30 cellular contexts compared by ENCODE assay signal in genomic region chr6:72500669-72501068, GRCh38.
"Had no signal": no experiment of that assay in that cellular context is flagged by ENCODE, and none has a peak within 500 bp of the region (broad histone marks: within the 10 kb centered on the region; RNA-seq: fewer than 3 reads in every experiment).

No MANE protein-coding gene starts in this region.

- H3K9me3 Mint-ChIP-seq: naive thymus-derived CD4-positive, alpha-beta T cell; natural killer cell; stimulated activated naive CD8-positive, alpha-beta T cell treated with anti-CD3 and anti-CD28 coated beads, Interleukin-15, amount 100 ng/mL, for 72 hours; type B pancreatic cell had no signal

- DNase-seq: naive thymus-derived CD4-positive, alpha-beta T cell; natural killer cell; occipital lobe; ovary; posterior cingulate gyrus; psoas muscle; right cardiac atrium; right lobe of liver; sigmoid colon; small intestine; stimulated activated CD4-positive, alpha-beta T cell treated with anti-CD3 and anti-CD28 coated beads, Interleukin-15, amount 100 ng/mL, for 24 hours; stimulated activated CD4-positive, alpha-beta T cell treated with anti-CD3 and anti-CD28 coated beads, Interleukin-2, amount 100 ng/mL, for 24 hours; stimulated activated CD4-positive, alpha-beta T cell treated with anti-CD3 and anti-CD28 coated beads, Interleukin-2, amount 100 ng/mL, for 48 hours; stimulated activated CD4-positive, alpha-beta T cell treated with anti-CD3 and anti-CD28 coated beads, Interleukin-4, amount 100 ng/mL, for 24 hours; stimulated activated naive CD4-positive, alpha-beta T cell; stimulated activated naive CD8-positive, alpha-beta T cell treated with anti-CD3 and anti-CD28 coated beads, Interleukin-15, amount 100 ng/mL, for 72 hours; stimulated activated naive CD8-positive, alpha-beta T cell treated with anti-CD3 and anti-CD28 coated beads, Interleukin-15, Interleukin-2, amounts not matched to agents 100 U/mL and 50 U/mL, for 24 hours; substantia nigra; testis; tibial artery; transverse colon; upper lobe of right lung; uterus had no signal

- H3K27me3 ChIP-seq: neural progenitor cell, ovary, right lobe of liver, sigmoid colon, suprapubic skin, testis, tibial artery, transverse colon, upper lobe of right lung, uterus had no signal

- H3K9me3 ChIP-seq: ovary, psoas muscle, right lobe of liver, sigmoid colon, suprapubic skin, testis, tibial artery, transverse colon, upper lobe of right lung, uterus had no signal

- H3K36me3 Mint-ChIP-seq: natural killer cell; neural progenitor cell; stimulated activated effector memory CD8-positive, alpha-beta T cell treated with anti-CD3 and anti-CD28 coated beads, Interleukin-12 subunit alpha, Interleukin-12 subunit beta, amount 100 ng/mL, for 72 hours; type B pancreatic cell had no signal

- H3K27ac Mint-ChIP-seq: natural killer cell; nephron; neural progenitor cell; progenitor cell of endocrine pancreas; stimulated activated effector memory CD8-positive, alpha-beta T cell treated with anti-CD3 and anti-CD28 coated beads, Interleukin-12 subunit alpha, Interleukin-12 subunit beta, amount 100 ng/mL, for 72 hours; type B pancreatic cell had no signal

- ATAC-seq: naive thymus-derived CD4-positive, alpha-beta T cell; natural killer cell; psoas muscle; right cardiac atrium; right lobe of liver; stimulated activated effector memory CD8-positive, alpha-beta T cell treated with anti-CD3 and anti-CD28 coated beads, Interleukin-12 subunit alpha, Interleukin-12 subunit beta, amount 100 ng/mL, for 72 hours; stimulated activated naive CD8-positive, alpha-beta T cell treated with anti-CD3 and anti-CD28 coated beads, Interleukin-15, amount 100 ng/mL, for 72 hours; stimulated activated naive CD8-positive, alpha-beta T cell treated with anti-CD3 and anti-CD28 coated beads, Interleukin-15, Interleukin-2, amounts not matched to agents 100 U/mL and 50 U/mL, for 24 hours; upper lobe of right lung had no signal

- H3K27ac ChIP-seq: neural progenitor cell, ovary, parathyroid adenoma, psoas muscle, right lobe of liver, sigmoid colon, suprapubic skin, testis, tibial artery, transverse colon, upper lobe of right lung, uterus had no signal

- H3K4me3 ChIP-seq: neural progenitor cell, ovary, psoas muscle, right lobe of liver, sigmoid colon, suprapubic skin, testis, tibial artery, transverse colon, upper lobe of right lung, uterus had no signal

- H3K27me3 Mint-ChIP-seq: progenitor cell of endocrine pancreas had no signal

- H3K36me3 ChIP-seq: neural progenitor cell, ovary, right lobe of liver, sigmoid colon, suprapubic skin, tibial artery, transverse colon, upper lobe of right lung, uterus had no signal

- H3K4me3 Mint-ChIP-seq: naive thymus-derived CD4-positive, alpha-beta T cell; natural killer cell; nephron; neural progenitor cell; stimulated activated effector memory CD8-positive, alpha-beta T cell treated with anti-CD3 and anti-CD28 coated beads, Interleukin-12 subunit alpha, Interleukin-12 subunit beta, amount 100 ng/mL, for 72 hours; type B pancreatic cell had no signal

- H3K4me1 Mint-ChIP-seq: naive thymus-derived CD4-positive, alpha-beta T cell; natural killer cell; nephron; neural progenitor cell; stimulated activated effector memory CD8-positive, alpha-beta T cell treated with anti-CD3 and anti-CD28 coated beads, Interleukin-12 subunit alpha, Interleukin-12 subunit beta, amount 100 ng/mL, for 72 hours; stimulated activated naive CD8-positive, alpha-beta T cell treated with anti-CD3 and anti-CD28 coated beads, Interleukin-15, amount 100 ng/mL, for 72 hours had no signal

- H3K4me1 ChIP-seq: neural progenitor cell, parathyroid adenoma, psoas muscle, right lobe of liver, sigmoid colon, suprapubic skin, testis, tibial artery, transverse colon, upper lobe of right lung, uterus had no signal
